In genomic region chr13:46166221-46166584, GRCh38 we compare ENCODE assay signal across 14 cellular contexts. TPM values are rescaled to one million over a fixed set of nuclear protein-coding genes. Genes with fewer than 3 reads are reported as not detected.
A peak's percentile ranks its signal among the peaks of the same experiment; 100 is the strongest.
DNase-seq lines count a peak whose midpoint lies in the region; ATAC-seq, FAIRE-seq and TF ChIP-seq lines count a peak whose summit lies in the region.
"Had no signal": no experiment of that assay in that cellular context is flagged by ENCODE, and none has a peak within 500 bp of the region (broad histone marks: within the 10 kb centered on the region; RNA-seq: fewer than 3 reads in every experiment).

No MANE protein-coding gene starts in this region.

- intact Hi-C loops in GM12878 (cut with micrococcal nuclease; ENCODE audit: unreplicated experiment), result loop anchor here (5.0 kb wide), 1 partner anchor 749 kb away; the partner anchor contains the start of gene SLC25A30

- H3K9me3 ChIP-seq in GM12878 (replicated peaks; ENCODE audit: control insufficient read depth, insufficient read depth, low read length), result no peaks in the 10 kb centered on the region
- H3K9me3 ChIP-seq: psoas muscle had no signal

- H4K20me1 ChIP-seq in GM12878 (ENCODE audit: control insufficient read depth, insufficient read depth), result peaks cover 14% of the 10 kb centered on the region

- H3K27me3 ChIP-seq in GM12878 (replicated peaks in 1 of 2; ENCODE audit: control insufficient read depth in 2 of 2, insufficient read depth in 2 of 2, low read length in 1 of 2), result no peaks in the 10 kb centered on the region

- no peak overlapping the region for H2AFZ ChIP-seq in GM12878 (ENCODE audit: control insufficient read depth, low read depth, low read length)

- peaks cover 0 to 4% of the 10 kb centered on the region in 2 donors for H3K9me3 Mint-ChIP-seq in activated T-cell treated with anti-CD3 and anti-CD28 coated beads, Interleukin-2, amount 50 U/mL, for 72 hours
- no peaks in the 10 kb centered on the region for H3K9me3 Mint-ChIP-seq in stimulated activated naive CD8-positive, alpha-beta T cell treated with anti-CD3 and anti-CD28 coated beads, Interleukin-15, Interleukin-2, amounts not matched to agents 100 ng/mL and 50 ng/mL, for 24 hours

- BruUV-seq in GM12878 (replicated peaks; lab: Mats Ljungman, UMichigan), result TSS peak; percentile 93

- H3K4me1 Mint-ChIP-seq in activated T-cell treated with anti-CD3 and anti-CD28 coated beads, Interleukin-2, amount 50 U/mL, for 72 hours (ENCODE audit: low read depth), result peaks cover 93% of the 10 kb centered on the region
- peaks cover 88% of the 10 kb centered on the region for H3K4me1 Mint-ChIP-seq in stimulated activated naive CD8-positive, alpha-beta T cell treated with anti-CD3 and anti-CD28 coated beads, Interleukin-15, Interleukin-2, amounts not matched to agents 100 ng/mL and 50 ng/mL, for 24 hours (ENCODE audit: low read depth)

- TF ChIP-seq POLR2A in NB4 (IDR thresholded peaks at IDR 0.05; ENCODE audit: extremely low read depth, insufficient read length), result no peak
- TF ChIP-seq POLR2A in GM12878 (IDR thresholded peaks at IDR 0.05; ENCODE audit: low read depth, low read length), result no peak

- H3K27me3 Mint-ChIP-seq in activated T-cell treated with anti-CD3 and anti-CD28 coated beads, Interleukin-2, amount 50 U/mL, for 72 hours (ENCODE audit: low read depth), result no peaks in the 10 kb centered on the region
- no peaks in the 10 kb centered on the region for H3K27me3 Mint-ChIP-seq in stimulated activated naive CD8-positive, alpha-beta T cell treated with anti-CD3 and anti-CD28 coated beads, Interleukin-15, Interleukin-2, amounts not matched to agents 100 ng/mL and 50 ng/mL, for 24 hours

- H3K36me3 Mint-ChIP-seq in activated T-cell treated with anti-CD3 and anti-CD28 coated beads, Interleukin-2, amount 50 U/mL, for 72 hours (ENCODE audit: insufficient read depth in 2 of 2), result peaks cover 19 to 30% of the 10 kb centered on the region in 2 donors
- H3K36me3 Mint-ChIP-seq in stimulated activated naive CD8-positive, alpha-beta T cell treated with anti-CD3 and anti-CD28 coated beads, Interleukin-15, Interleukin-2, amounts not matched to agents 100 ng/mL and 50 ng/mL, for 24 hours (ENCODE audit: low read depth), result peaks cover 65% of the 10 kb centered on the region

- H3K4me3 ChIP-seq in NB4 (ENCODE audit: low read depth, low read length), result peak overlapping the region; percentile 27
- H3K4me3 ChIP-seq in GM12878, result peak overlapping the region; percentile 72
- H3K4me3 ChIP-seq: psoas muscle had no signal

- peak overlapping the region; percentile 96 for H3K4me2 ChIP-seq in GM12878 (ENCODE audit: control insufficient read depth, insufficient read depth)

- peaks cover 10 to 28% of the 10 kb centered on the region in 2 experiments for H3K36me3 ChIP-seq in GM12878 (ENCODE audit: control insufficient read depth in 2 of 2, insufficient read depth in 2 of 2, low read length in 1 of 2)

- peak overlapping the region; percentile 85 for H3K27ac ChIP-seq in GM12878 (ENCODE audit: control insufficient read depth, insufficient read depth)
- H3K27ac ChIP-seq: epithelial cell of prostate, psoas muscle had no signal

- TF ChIP-seq CTCF in NB4 (IDR thresholded peaks at IDR 0.05; ENCODE audit: low read depth, low read length), result no peak
- TF ChIP-seq CTCF in GM12878 (IDR thresholded peaks at IDR 0.05 in 2 of 3, conservative IDR thresholded peaks at IDR 0.05 in 1 of 3; ENCODE audit: control insufficient read depth in 2 of 3, extremely low read depth in 1 of 3, insufficient read depth in 1 of 3, low read depth in 3 of 3, low read length in 3 of 3), result no peak

- POLR2A ChIA-PET in GM12878 (lab: Charles Lee), result interaction anchor here (0.9 to 6.4 kb wide), 2 partner anchors 11 to 465 kb away, joined by 3 to 95 read pairs; partner anchors contain the start of gene CBY2

- SMC1A ChIA-PET in GM12878 (lab: Charles Lee; ENCODE audit: uncharacterized antibody, unreplicated experiment), result interaction anchor here (1.4 to 16.5 kb wide), 4 partner anchors 10 to 214 kb away, joined by 3 to 295 read pairs (median 5); partner anchors contain the start of gene LCP1

- 0% methylated on average over 1 of the region's 1 CpG for WGBS in GM12878 (ENCODE audit: insufficient coverage, insufficient replicate concordance, low lambda C conversion rate, missing lambda C conversion rate)

- peak; percentile 18 to 29 for ATAC-seq in activated T-cell treated with anti-CD3 and anti-CD28 coated beads, Interleukin-2, amount 50 U/mL, for 72 hours (replicated peaks in 1 of 2)
- ATAC-seq in GM12878, result peak; percentile 11
- ATAC-seq in GM21529 (IDR thresholded peaks at IDR 0.05; ENCODE audit: unreplicated experiment), result no peak
- ATAC-seq: psoas muscle had no signal

- H3K27ac Mint-ChIP-seq in activated T-cell treated with anti-CD3 and anti-CD28 coated beads, Interleukin-2, amount 50 U/mL, for 72 hours, result peak overlapping the region; percentile 99
- peak overlapping the region; percentile 99 for H3K27ac Mint-ChIP-seq in stimulated activated naive CD8-positive, alpha-beta T cell treated with anti-CD3 and anti-CD28 coated beads, Interleukin-15, Interleukin-2, amounts not matched to agents 100 ng/mL and 50 ng/mL, for 24 hours

- peaks cover 93% of the 10 kb centered on the region for H3K79me2 ChIP-seq in GM12878 (ENCODE audit: control insufficient read depth, insufficient read depth, low read length)

- no peak for FAIRE-seq in GM12878 (lab: Jason Lieb, UNC)
- FAIRE-seq: kidney had no signal

- peaks cover 48% of the 10 kb centered on the region for H3K4me1 ChIP-seq in GM12878 (ENCODE audit: control insufficient read depth, insufficient read depth, low read length)

- TF ChIP-seq EP300 in GM12878 (IDR thresholded peaks at IDR 0.05; ENCODE audit: borderline replicate concordance in 1 of 2, control insufficient read depth in 1 of 2, low read depth in 2 of 2, low read length in 2 of 2), result no peak

- RAD21 ChIA-PET in GM12878 (lab: Charles Lee; ENCODE audit: unreplicated experiment), result interaction anchor here (9.7 kb wide), 1 partner anchor 12 kb away, joined by 184 read pairs; the partner anchor contains the start of gene LCP1

- H3K4me3 Mint-ChIP-seq in activated T-cell treated with anti-CD3 and anti-CD28 coated beads, Interleukin-2, amount 50 U/mL, for 72 hours, result peak overlapping the region; percentile 91 to 92
- peak overlapping the region; percentile 93 for H3K4me3 Mint-ChIP-seq in stimulated activated naive CD8-positive, alpha-beta T cell treated with anti-CD3 and anti-CD28 coated beads, Interleukin-15, Interleukin-2, amounts not matched to agents 100 ng/mL and 50 ng/mL, for 24 hours

- DNase-seq in activated T-cell treated with anti-CD3 and anti-CD28 coated beads, Interleukin-2, amount 50 U/mL, for 72 hours, result no peak
- DNase-seq in activated T-cell treated with anti-CD3 and anti-CD28 coated beads, Interleukin-2, amount 50 U/mL, for 1 hour, result no peak
- DNase-seq in NB4 (ENCODE audit: low read depth) (no peak), GM12878 (ENCODE audit: low read depth, low spot score) (no peak), SW 1271 (lab: John Stamatoyannopoulos, UW) (no peak), NCI-H345 treated with DMSO at 0.1 percent for 48 hours (lab: John Stamatoyannopoulos, UW; ENCODE audit: unreplicated experiment) (no peak)
- DNase-seq: kidney, NCI-H1417, NCI-H446, psoas muscle had no signal

- peak overlapping the region; percentile 59 for H3K9ac ChIP-seq in GM12878 (ENCODE audit: control insufficient read depth, insufficient read depth, low read length)

- TF ChIP-seq RAD21 in GM12878 (IDR thresholded peaks at IDR 0.05; ENCODE audit: insufficient read depth, low read depth, low read length), result no peak

- CTCF ChIA-PET in GM12878 (lab: Yijun Ruan, JAX), result interaction anchor here (2.5 kb wide), 1 partner anchor 10 kb away, joined by 18 read pairs; no protein-coding TSS in a partner anchor

- in situ Hi-C loops in GM12878 (cut with MboI), result no loop called here

RNA-seq across cellular contexts. Expression of gene LCP1, which starts 15.8 kb away (rescaled TPM):
- 100 to 1,000 TPM; 834 to 955 TPM for total RNA-seq in activated T-cell treated with anti-CD3 and anti-CD28 coated beads, Interleukin-2, amount 50 U/mL, for 72 hours
- total RNA-seq in GM12878 (2013; cell fraction: nucleolus; rRNA removed), result 630 and 672 TPM in 2 replicates
- 1,359 and 1,536 TPM in 2 replicates for total RNA-seq in GM12878 (2014; rRNA removed)
- total RNA-seq in GM12878 (2014; rRNA removed; fragmentation: Illumina TruSeq; extraction: Trizol), result 1,765 and 1,770 TPM in 2 replicates
- 1,593 and 1,649 TPM in 2 replicates for total RNA-seq in GM12878 (2021)
- polyA plus RNA-seq in GM12878 (2011; ENCODE audit: low read depth), result 790 TPM
- polyA plus RNA-seq in GM12878 (2011; rRNA removed), result 1,518 and 1,924 TPM in 2 replicates
- polyA plus RNA-seq in GM12878 (2011; cell fraction: cytosol; rRNA removed), result 938 and 1,004 TPM in 2 replicates
- polyA plus RNA-seq in GM12878 (2011; cell fraction: nucleus; rRNA removed), result 570 and 928 TPM in 2 replicates
- polyA plus RNA-seq in GM12878 (2012), result 792 and 882 TPM in 2 replicates
- 2,201 and 2,644 TPM in 2 replicates for polyA plus RNA-seq in GM12878 (2014; fragmentation: Illumina TruSeq; extraction: Trizol)
- 1,000 to 10,000 TPM in 1 of 2 experiments, 100 to 1,000 TPM in 1; 775 to 1,062 TPM for polyA plus RNA-seq in GM12878 (2014; fragmentation: Nextera tagmentation; extraction: Ambion mirVana)
- polyA plus RNA-seq in GM12878 (2014; rRNA removed), result 1,106 and 1,239 TPM in 2 replicates
- polyA plus RNA-seq in GM12878 (2016; fragmentation: Nextera tagmentation; extraction: Ambion mirVana), result 1,000 to 10,000 TPM; 1,617 to 1,624 TPM
- 1,516 and 1,624 TPM in 2 replicates for polyA minus RNA-seq in GM12878 (2011; rRNA and poly(A)+ RNA removed)
- polyA minus RNA-seq in GM12878 (2011; cell fraction: cytosol; rRNA and poly(A)+ RNA removed), result 490 and 574 TPM in 2 replicates
- polyA minus RNA-seq in GM12878 (2011; cell fraction: nucleus; rRNA and poly(A)+ RNA removed), result 248 and 443 TPM in 2 replicates
- polyA plus RNA-seq: AG04450 had no signal

RNA-seq across cellular contexts. Expression of gene LRRC63, which starts 45.5 kb away (rescaled TPM):
- total RNA-seq in activated T-cell treated with anti-CD3 and anti-CD28 coated beads, Interleukin-2, amount 50 U/mL, for 72 hours, result 1 to 10 TPM; 1.0 to 2.5 TPM
- 1.0 and 1.9 TPM in 2 replicates for total RNA-seq in GM12878 (2013; cell fraction: nucleolus; rRNA removed)
- total RNA-seq in GM12878 (2014; rRNA removed) (0.34 and 1.0 TPM in 2 replicates), GM12878 (2014; rRNA removed; fragmentation: Illumina TruSeq; extraction: Trizol) (0.98 and 1.2 TPM in 2 replicates), GM12878 (2021) (0.51 and 0.56 TPM in 2 replicates)
- polyA plus RNA-seq in GM12878 (2011; ENCODE audit: low read depth), result not detected
- polyA plus RNA-seq in GM12878 (2011; rRNA removed) (0.04 TPM in 1 of 2 replicates, not detected in the other), GM12878 (2014; fragmentation: Illumina TruSeq; extraction: Trizol) (0.88 and 1.3 TPM in 2 replicates), GM12878 (2014; fragmentation: Nextera tagmentation; extraction: Ambion mirVana) (under 1 TPM; 0.40 to 0.76 TPM), GM12878 (2014; rRNA removed) (0.61 and 0.78 TPM in 2 replicates), GM12878 (2016; fragmentation: Nextera tagmentation; extraction: Ambion mirVana) (under 1 TPM; 0.56 to 0.92 TPM)
- not detected in 2 replicates for polyA plus RNA-seq in GM12878 (2011; cell fraction: cytosol; rRNA removed)
- not detected in 2 replicates for polyA plus RNA-seq in GM12878 (2011; cell fraction: nucleus; rRNA removed)
- 0.14 and 0.17 TPM in 2 replicates for polyA plus RNA-seq in GM12878 (2012)
- polyA minus RNA-seq in GM12878 (2011; rRNA and poly(A)+ RNA removed), result not detected in 2 replicates
- not detected in 2 replicates for polyA minus RNA-seq in GM12878 (2011; cell fraction: cytosol; rRNA and poly(A)+ RNA removed)
- polyA minus RNA-seq in GM12878 (2011; cell fraction: nucleus; rRNA and poly(A)+ RNA removed), result not detected in 2 replicates
- total RNA-seq: psoas muscle had no signal
- polyA plus RNA-seq: AG04450 had no signal
